In the genomic region with DNA sequence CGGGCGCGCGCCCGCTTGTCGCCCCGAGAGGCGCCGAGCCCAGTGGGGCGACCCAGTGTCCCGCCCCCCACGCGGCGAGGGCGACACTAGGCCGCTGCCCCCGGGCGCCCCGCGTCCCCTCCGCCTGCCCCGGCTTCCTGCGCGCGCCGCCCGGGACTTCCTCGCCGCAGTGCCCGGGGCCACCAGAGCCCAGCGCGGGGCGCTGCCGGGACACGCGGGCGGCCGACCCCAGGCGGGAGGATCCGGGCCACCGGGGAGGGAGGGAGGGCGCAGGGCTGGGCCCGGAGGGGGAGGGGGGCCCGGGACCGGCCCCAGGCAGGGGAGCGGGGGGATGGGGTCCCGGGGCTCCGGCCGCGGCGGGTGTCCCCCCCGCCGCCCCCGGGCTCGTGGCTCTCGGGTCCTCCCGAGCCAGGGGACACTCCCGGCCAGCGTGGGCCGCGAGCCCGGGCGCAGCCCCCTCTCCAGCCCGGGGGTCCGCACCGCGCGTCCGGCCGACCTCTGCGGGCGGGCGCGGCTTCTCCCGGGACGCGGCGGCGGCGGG, we compare ENCODE assay signal across 7 cellular contexts. TPM values are rescaled to one million over a fixed set of nuclear protein-coding genes. Genes with fewer than 3 reads are reported as not detected.
A peak's percentile ranks its signal among the peaks of the same experiment; 100 is the strongest.
DNase-seq lines count a peak whose midpoint lies in the region; ATAC-seq lines count a peak whose summit lies in the region.

No MANE protein-coding gene starts in this region.

- H3K9me3 ChIP-seq in SJSA1 (replicated peaks) (no peaks in the 10 kb centered on the region; the same call in 1 of the 2 replicates), iPS DF 6.9 (ENCODE audit: control insufficient read depth, insufficient read depth, low read length) (no peaks in the 10 kb centered on the region)

- H3K27me3 Mint-ChIP-seq in activated naive CD8-positive, alpha-beta T cell treated with anti-CD3 and anti-CD28 coated beads, Interleukin-2, amount 50 U/mL, for 24 hours: no peaks in the 10 kb centered on the region

- H3K36me3 ChIP-seq in SJSA1 (no peaks in the 10 kb centered on the region), iPS DF 6.9 (ENCODE audit: control insufficient read depth, insufficient read depth, low read length) (no peaks in the 10 kb centered on the region)

- no peaks in the 10 kb centered on the region for H3K36me3 Mint-ChIP-seq in activated naive CD8-positive, alpha-beta T cell treated with anti-CD3 and anti-CD28 coated beads, Interleukin-2, amount 50 U/mL, for 24 hours (ENCODE audit: low read depth)

- peak overlapping the region; percentile 78 for H3K4me3 ChIP-seq in SJSA1
- peak overlapping the region; percentile 55; the same call in 1 of the 2 replicates for H3K4me3 ChIP-seq in iPS DF 6.9 (ENCODE audit: low read length)

- peaks cover 18% of the 10 kb centered on the region for H3K4me1 Mint-ChIP-seq in activated naive CD8-positive, alpha-beta T cell treated with anti-CD3 and anti-CD28 coated beads, Interleukin-2, amount 50 U/mL, for 24 hours

- no peaks in the 10 kb centered on the region for H3K27me3 ChIP-seq in SJSA1 (replicated peaks)
- no peaks in the 10 kb centered on the region for H3K27me3 ChIP-seq in iPS DF 6.9 (ENCODE audit: control insufficient read depth, insufficient read depth, low read length)

- no CpG with 5 or more reads among the region's 80 CpGs for WGBS in iPS DF 6.9 (ENCODE audit: insufficient coverage, insufficient read length)

- no peak overlapping the region for H3K4me3 Mint-ChIP-seq in activated naive CD8-positive, alpha-beta T cell treated with anti-CD3 and anti-CD28 coated beads, Interleukin-2, amount 50 U/mL, for 24 hours

- H3K9me3 Mint-ChIP-seq in activated naive CD8-positive, alpha-beta T cell treated with anti-CD3 and anti-CD28 coated beads, Interleukin-2, amount 50 U/mL, for 24 hours: peaks cover 8% of the 10 kb centered on the region

- H3K4me1 ChIP-seq in SJSA1 (replicated peaks): peaks cover 10% of the 10 kb centered on the region
- H3K4me1 ChIP-seq in iPS DF 6.9 (ENCODE audit: control insufficient read depth, insufficient read depth, low read length): peaks cover 7% of the 10 kb centered on the region

- H3K27ac ChIP-seq in SJSA1 (no peak overlapping the region), iPS DF 6.9 (ENCODE audit: low read length) (no peak overlapping the region)

- DNase-seq in SJSA1 (ENCODE audit: low read depth in 1 of 2, low spot score in 2 of 2) (no peak), iPS DF 6.9 (ENCODE audit: low read depth, low spot score) (no peak), mucosa of gallbladder (ENCODE audit: low spot score) (no peak)
- DNase-seq in activated naive CD8-positive, alpha-beta T cell treated with anti-CD3 and anti-CD28 coated beads, Interleukin-2, amount 50 U/mL, for 24 hours: peak; percentile 64
- DNase-seq in stimulated activated CD4-positive, alpha-beta T cell treated with anti-CD3 and anti-CD28 coated beads, Interleukin-1b, Interleukin-23, amount 100 ng/mL, for 24 hours (ENCODE audit: low read depth in 4 of 4, low spot score in 1 of 4): peak in 3 of 4 experiments; percentile 22 to 29 (median 28)

- ATAC-seq in GM18511 (IDR thresholded peaks at IDR 0.05; ENCODE audit: unreplicated experiment) (peak; percentile 50), HG02981 (IDR thresholded peaks at IDR 0.05; ENCODE audit: unreplicated experiment) (peak; percentile 55)
- ATAC-seq in activated naive CD8-positive, alpha-beta T cell treated with anti-CD3 and anti-CD28 coated beads, Interleukin-2, amount 50 U/mL, for 24 hours: peak; percentile 34

- H3K27ac Mint-ChIP-seq in activated naive CD8-positive, alpha-beta T cell treated with anti-CD3 and anti-CD28 coated beads, Interleukin-2, amount 50 U/mL, for 24 hours: no peak overlapping the region

RNA-seq across cellular contexts. Expression of a gene that starts 0.4 kb away (rescaled TPM):
- 4.2 and 5.8 TPM in 2 replicates for total RNA-seq in SJSA1 (2014; rRNA removed; shearing (Covaris generic))
- 52.9 TPM for total RNA-seq in mucosa of gallbladder

Comparison
In these comparisons a context has a peak if more than half of its experiments do, and no peak if none do; other contexts are left out.
1. DNase-seq: peak in activated naive CD8-positive, alpha-beta T cell treated with anti-CD3 and anti-CD28 coated beads, Interleukin-2, amount 50 U/mL, for 24 hours (single experiment) and stimulated activated CD4-positive, alpha-beta T cell treated with anti-CD3 and anti-CD28 coated beads, Interleukin-1b, Interleukin-23, amount 100 ng/mL, for 24 hours (3 of 4); none in SJSA1 (0 of 2), iPS DF 6.9 (single experiment) and mucosa of gallbladder (single experiment).
2. Peak in every context shown above with its lines, with median percentiles within 50 percentile points of each other: ATAC-seq.